1 cellular context compared by ENCODE assay signal in the genomic region with DNA sequence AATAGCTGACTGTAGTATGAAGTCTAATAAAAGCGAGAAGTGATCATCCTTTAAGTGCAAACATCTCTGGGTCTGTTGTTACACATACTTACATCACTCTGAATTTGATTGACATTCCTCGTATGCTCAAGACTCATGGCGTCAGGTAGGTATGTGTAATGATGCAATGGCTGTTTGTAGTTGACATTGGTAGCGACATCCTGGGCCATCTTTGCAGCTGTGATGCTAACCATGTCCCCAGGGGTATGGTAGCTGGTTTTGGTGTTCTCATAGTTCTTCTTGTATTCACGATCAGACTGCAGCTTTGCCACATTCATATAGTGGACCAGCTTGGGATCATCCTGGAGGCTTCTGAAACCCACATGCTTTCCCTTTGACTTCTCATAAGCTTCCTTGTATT.
TF ChIP-seq lines count a peak whose summit lies in the region.

No MANE protein-coding gene starts in this region.

TF ChIP-seq in K562, 482 proteins besides CTCF, POLR2A, EP300 and RAD21 (continued from another document and continues in another):
- TF ChIP-seq SAFB2 (IDR thresholded peaks at IDR 0.05; ENCODE audit: borderline replicate concordance, low read depth, low read length, severe bottlenecking) (no peak), ZNF436 (CRISPR knock-in tag; IDR thresholded peaks at IDR 0.05) (no peak), GTF2A2 (tag; IDR thresholded peaks at IDR 0.05) (peak; percentile 57; the same call in 1 of the 2 replicates), TBP (optimal IDR thresholded peaks at IDR 0.05; ENCODE audit: low read depth, low read length) (no peak), DPF2 (IDR thresholded peaks at IDR 0.05) (no peak), ZNF583 (CRISPR knock-in tag; IDR thresholded peaks at IDR 0.05) (peak; percentile 59; the same call in 1 of the 2 replicates), ZNF24 (IDR thresholded peaks at IDR 0.05) (no peak), RBFOX2 (IDR thresholded peaks at IDR 0.05; ENCODE audit: low read depth, low read length) (peak; percentile 31; the same call in 1 of the 2 replicates), ZNF431 (CRISPR knock-in tag; IDR thresholded peaks at IDR 0.05) (no peak), NFRKB (IDR thresholded peaks at IDR 0.05; ENCODE audit: low read depth) (no peak), ZSCAN32 (CRISPR knock-in tag; IDR thresholded peaks at IDR 0.05) (no peak), CTBP1 (IDR thresholded peaks at IDR 0.05; ENCODE audit: borderline replicate concordance) (peak; percentile 85), BRF1 (IDR thresholded peaks at IDR 0.05; ENCODE audit: borderline replicate concordance, extremely low read depth, insufficient read length) (no peak), MEIS2 (IDR thresholded peaks at IDR 0.05; ENCODE audit: partially characterized antibody) (peak; percentile 76), ELF4 (CRISPR knock-in tag; IDR thresholded peaks at IDR 0.05) (no peak), C11orf30 (IDR thresholded peaks at IDR 0.05; ENCODE audit: low read depth) (no peak), JUND (IDR thresholded peaks at IDR 0.05; ENCODE audit: borderline replicate concordance, low read depth, low read length) (peak; percentile 65), JUND (tag; IDR thresholded peaks at IDR 0.05; ENCODE audit: borderline replicate concordance, low read depth, low read length) (no peak), TSC22D4 (tag; IDR thresholded peaks at IDR 0.05) (no peak), ZC3H11A (IDR thresholded peaks at IDR 0.05; ENCODE audit: low read depth, low read length) (no peak), KLF6 (CRISPR knock-in tag; IDR thresholded peaks at IDR 0.05; ENCODE audit: borderline replicate concordance) (peak; percentile 90; the same call in 1 of the 2 replicates), DMBX1 (CRISPR knock-in tag; IDR thresholded peaks at IDR 0.05; ENCODE audit: borderline replicate concordance) (peak; percentile 95; the same call in 1 of the 2 replicates), EWSR1 (IDR thresholded peaks at IDR 0.05; ENCODE audit: borderline replicate concordance, low read depth, partially characterized antibody) (no peak), EHMT2 (IDR thresholded peaks at IDR 0.05) (no peak), SNIP1 (IDR thresholded peaks at IDR 0.05; ENCODE audit: low read depth) (no peak), MEF2D (tag; conservative IDR thresholded peaks at IDR 0.05; ENCODE audit: low read depth) (peak; percentile 77), MYNN (IDR thresholded peaks at IDR 0.05) (no peak), MYNN (CRISPR knock-in tag; IDR thresholded peaks at IDR 0.05) (no peak), FOXK2 (conservative IDR thresholded peaks at IDR 0.05 in 1 of 2, IDR thresholded peaks at IDR 0.05 in 1 of 2; ENCODE audit: low read depth in 2 of 2) (no peak), TRIM24 (IDR thresholded peaks at IDR 0.05) (peak; percentile 81 to 87; a peak in 2 of 4 replicates), TCF7L2 (IDR thresholded peaks at IDR 0.05; ENCODE audit: low read depth, low read length) (no peak), KLF16 (IDR thresholded peaks at IDR 0.05) (no peak), SUPT5H (IDR thresholded peaks at IDR 0.05) (no peak), ETV1 (tag; conservative IDR thresholded peaks at IDR 0.05; ENCODE audit: low read depth) (no peak; the same call in 1 of the 2 replicates), E2F3 (CRISPR knock-in tag; IDR thresholded peaks at IDR 0.05) (no peak), ZNF561 (CRISPR knock-in tag; conservative IDR thresholded peaks at IDR 0.05) (no peak), HDGF (IDR thresholded peaks at IDR 0.05) (no peak), ZNF165 (CRISPR knock-in tag; IDR thresholded peaks at IDR 0.05; ENCODE audit: borderline replicate concordance) (no peak), ELF1 (tag; IDR thresholded peaks at IDR 0.05) (no peak), ZNF354B (CRISPR knock-in tag; IDR thresholded peaks at IDR 0.05) (peak; percentile 48; the same call in 1 of the 2 replicates), ZNF12 (CRISPR knock-in tag; IDR thresholded peaks at IDR 0.05) (no peak), CBX2 (IDR thresholded peaks at IDR 0.05; ENCODE audit: insufficient read depth, low read length, poor library complexity, severe bottlenecking) (no peak)
- TF ChIP-seq, protein P1, sequence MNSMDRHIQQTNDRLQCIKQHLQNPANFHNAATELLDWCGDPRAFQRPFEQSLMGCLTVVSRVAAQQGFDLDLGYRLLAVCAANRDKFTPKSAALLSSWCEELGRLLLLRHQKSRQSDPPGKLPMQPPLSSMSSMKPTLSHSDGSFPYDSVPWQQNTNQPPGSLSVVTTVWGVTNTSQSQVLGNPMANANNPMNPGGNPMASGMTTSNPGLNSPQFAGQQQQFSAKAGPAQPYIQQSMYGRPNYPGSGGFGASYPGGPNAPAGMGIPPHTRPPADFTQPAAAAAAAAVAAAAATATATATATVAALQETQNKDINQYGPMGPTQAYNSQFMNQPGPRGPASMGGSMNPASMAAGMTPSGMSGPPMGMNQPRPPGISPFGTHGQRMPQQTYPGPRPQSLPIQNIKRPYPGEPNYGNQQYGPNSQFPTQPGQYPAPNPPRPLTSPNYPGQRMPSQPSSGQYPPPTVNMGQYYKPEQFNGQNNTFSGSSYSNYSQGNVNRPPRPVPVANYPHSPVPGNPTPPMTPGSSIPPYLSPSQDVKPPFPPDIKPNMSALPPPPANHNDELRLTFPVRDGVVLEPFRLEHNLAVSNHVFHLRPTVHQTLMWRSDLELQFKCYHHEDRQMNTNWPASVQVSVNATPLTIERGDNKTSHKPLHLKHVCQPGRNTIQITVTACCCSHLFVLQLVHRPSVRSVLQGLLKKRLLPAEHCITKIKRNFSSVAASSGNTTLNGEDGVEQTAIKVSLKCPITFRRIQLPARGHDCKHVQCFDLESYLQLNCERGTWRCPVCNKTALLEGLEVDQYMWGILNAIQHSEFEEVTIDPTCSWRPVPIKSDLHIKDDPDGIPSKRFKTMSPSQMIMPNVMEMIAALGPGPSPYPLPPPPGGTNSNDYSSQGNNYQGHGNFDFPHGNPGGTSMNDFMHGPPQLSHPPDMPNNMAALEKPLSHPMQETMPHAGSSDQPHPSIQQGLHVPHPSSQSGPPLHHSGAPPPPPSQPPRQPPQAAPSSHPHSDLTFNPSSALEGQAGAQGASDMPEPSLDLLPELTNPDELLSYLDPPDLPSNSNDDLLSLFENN (IDR thresholded peaks at IDR 0.05; ENCODE audit: low read depth in 2 of 2, low read length in 2 of 2) = no peak
- TF ChIP-seq, protein P2, sequence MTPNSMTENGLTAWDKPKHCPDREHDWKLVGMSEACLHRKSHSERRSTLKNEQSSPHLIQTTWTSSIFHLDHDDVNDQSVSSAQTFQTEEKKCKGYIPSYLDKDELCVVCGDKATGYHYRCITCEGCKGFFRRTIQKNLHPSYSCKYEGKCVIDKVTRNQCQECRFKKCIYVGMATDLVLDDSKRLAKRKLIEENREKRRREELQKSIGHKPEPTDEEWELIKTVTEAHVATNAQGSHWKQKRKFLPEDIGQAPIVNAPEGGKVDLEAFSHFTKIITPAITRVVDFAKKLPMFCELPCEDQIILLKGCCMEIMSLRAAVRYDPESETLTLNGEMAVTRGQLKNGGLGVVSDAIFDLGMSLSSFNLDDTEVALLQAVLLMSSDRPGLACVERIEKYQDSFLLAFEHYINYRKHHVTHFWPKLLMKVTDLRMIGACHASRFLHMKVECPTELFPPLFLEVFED (CRISPR knock-in tag; conservative IDR thresholded peaks at IDR 0.05) = no peak
- TF ChIP-seq, protein P3, sequence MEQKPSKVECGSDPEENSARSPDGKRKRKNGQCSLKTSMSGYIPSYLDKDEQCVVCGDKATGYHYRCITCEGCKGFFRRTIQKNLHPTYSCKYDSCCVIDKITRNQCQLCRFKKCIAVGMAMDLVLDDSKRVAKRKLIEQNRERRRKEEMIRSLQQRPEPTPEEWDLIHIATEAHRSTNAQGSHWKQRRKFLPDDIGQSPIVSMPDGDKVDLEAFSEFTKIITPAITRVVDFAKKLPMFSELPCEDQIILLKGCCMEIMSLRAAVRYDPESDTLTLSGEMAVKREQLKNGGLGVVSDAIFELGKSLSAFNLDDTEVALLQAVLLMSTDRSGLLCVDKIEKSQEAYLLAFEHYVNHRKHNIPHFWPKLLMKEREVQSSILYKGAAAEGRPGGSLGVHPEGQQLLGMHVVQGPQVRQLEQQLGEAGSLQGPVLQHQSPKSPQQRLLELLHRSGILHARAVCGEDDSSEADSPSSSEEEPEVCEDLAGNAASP (IDR thresholded peaks at IDR 0.05) = no peak
- TF ChIP-seq, protein P4, sequence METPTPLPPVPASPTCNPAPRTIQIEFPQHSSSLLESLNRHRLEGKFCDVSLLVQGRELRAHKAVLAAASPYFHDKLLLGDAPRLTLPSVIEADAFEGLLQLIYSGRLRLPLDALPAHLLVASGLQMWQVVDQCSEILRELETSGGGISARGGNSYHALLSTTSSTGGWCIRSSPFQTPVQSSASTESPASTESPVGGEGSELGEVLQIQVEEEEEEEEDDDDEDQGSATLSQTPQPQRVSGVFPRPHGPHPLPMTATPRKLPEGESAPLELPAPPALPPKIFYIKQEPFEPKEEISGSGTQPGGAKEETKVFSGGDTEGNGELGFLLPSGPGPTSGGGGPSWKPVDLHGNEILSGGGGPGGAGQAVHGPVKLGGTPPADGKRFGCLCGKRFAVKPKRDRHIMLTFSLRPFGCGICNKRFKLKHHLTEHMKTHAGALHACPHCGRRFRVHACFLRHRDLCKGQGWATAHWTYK (CRISPR knock-in tag; IDR thresholded peaks at IDR 0.05) = no peak
- TF ChIP-seq, protein P5, sequence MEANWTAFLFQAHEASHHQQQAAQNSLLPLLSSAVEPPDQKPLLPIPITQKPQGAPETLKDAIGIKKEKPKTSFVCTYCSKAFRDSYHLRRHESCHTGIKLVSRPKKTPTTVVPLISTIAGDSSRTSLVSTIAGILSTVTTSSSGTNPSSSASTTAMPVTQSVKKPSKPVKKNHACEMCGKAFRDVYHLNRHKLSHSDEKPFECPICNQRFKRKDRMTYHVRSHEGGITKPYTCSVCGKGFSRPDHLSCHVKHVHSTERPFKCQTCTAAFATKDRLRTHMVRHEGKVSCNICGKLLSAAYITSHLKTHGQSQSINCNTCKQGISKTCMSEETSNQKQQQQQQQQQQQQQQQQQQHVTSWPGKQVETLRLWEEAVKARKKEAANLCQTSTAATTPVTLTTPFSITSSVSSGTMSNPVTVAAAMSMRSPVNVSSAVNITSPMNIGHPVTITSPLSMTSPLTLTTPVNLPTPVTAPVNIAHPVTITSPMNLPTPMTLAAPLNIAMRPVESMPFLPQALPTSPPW (CRISPR knock-in tag; IDR thresholded peaks at IDR 0.05) = no peak
- TF ChIP-seq, protein P6, sequence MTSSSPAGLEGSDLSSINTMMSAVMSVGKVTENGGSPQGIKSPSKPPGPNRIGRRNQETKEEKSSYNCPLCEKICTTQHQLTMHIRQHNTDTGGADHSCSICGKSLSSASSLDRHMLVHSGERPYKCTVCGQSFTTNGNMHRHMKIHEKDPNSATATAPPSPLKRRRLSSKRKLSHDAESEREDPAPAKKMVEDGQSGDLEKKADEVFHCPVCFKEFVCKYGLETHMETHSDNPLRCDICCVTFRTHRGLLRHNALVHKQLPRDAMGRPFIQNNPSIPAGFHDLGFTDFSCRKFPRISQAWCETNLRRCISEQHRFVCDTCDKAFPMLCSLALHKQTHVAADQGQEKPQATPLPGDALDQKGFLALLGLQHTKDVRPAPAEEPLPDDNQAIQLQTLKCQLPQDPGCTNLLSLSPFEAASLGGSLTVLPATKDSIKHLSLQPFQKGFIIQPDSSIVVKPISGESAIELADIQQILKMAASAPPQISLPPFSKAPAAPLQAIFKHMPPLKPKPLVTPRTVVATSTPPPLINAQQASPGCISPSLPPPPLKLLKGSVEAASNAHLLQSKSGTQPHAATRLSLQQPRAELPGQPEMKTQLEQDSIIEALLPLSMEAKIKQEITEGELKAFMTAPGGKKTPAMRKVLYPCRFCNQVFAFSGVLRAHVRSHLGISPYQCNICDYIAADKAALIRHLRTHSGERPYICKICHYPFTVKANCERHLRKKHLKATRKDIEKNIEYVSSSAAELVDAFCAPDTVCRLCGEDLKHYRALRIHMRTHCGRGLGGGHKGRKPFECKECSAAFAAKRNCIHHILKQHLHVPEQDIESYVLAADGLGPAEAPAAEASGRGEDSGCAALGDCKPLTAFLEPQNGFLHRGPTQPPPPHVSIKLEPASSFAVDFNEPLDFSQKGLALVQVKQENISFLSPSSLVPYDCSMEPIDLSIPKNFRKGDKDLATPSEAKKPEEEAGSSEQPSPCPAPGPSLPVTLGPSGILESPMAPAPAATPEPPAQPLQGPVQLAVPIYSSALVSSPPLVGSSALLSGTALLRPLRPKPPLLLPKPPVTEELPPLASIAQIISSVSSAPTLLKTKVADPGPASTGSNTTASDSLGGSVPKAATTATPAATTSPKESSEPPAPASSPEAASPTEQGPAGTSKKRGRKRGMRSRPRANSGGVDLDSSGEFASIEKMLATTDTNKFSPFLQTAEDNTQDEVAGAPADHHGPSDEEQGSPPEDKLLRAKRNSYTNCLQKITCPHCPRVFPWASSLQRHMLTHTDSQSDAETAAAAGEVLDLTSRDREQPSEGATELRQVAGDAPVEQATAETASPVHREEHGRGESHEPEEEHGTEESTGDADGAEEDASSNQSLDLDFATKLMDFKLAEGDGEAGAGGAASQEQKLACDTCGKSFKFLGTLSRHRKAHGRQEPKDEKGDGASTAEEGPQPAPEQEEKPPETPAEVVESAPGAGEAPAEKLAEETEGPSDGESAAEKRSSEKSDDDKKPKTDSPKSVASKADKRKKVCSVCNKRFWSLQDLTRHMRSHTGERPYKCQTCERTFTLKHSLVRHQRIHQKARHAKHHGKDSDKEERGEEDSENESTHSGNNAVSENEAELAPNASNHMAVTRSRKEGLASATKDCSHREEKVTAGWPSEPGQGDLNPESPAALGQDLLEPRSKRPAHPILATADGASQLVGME (CRISPR knock-in tag; IDR thresholded peaks at IDR 0.05) = no peak
- TF ChIP-seq, protein P7, sequence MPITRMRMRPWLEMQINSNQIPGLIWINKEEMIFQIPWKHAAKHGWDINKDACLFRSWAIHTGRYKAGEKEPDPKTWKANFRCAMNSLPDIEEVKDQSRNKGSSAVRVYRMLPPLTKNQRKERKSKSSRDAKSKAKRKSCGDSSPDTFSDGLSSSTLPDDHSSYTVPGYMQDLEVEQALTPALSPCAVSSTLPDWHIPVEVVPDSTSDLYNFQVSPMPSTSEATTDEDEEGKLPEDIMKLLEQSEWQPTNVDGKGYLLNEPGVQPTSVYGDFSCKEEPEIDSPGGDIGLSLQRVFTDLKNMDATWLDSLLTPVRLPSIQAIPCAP (CRISPR knock-in tag; IDR thresholded peaks at IDR 0.05; ENCODE audit: borderline replicate concordance) = no peak
- TF ChIP-seq, protein P8, sequence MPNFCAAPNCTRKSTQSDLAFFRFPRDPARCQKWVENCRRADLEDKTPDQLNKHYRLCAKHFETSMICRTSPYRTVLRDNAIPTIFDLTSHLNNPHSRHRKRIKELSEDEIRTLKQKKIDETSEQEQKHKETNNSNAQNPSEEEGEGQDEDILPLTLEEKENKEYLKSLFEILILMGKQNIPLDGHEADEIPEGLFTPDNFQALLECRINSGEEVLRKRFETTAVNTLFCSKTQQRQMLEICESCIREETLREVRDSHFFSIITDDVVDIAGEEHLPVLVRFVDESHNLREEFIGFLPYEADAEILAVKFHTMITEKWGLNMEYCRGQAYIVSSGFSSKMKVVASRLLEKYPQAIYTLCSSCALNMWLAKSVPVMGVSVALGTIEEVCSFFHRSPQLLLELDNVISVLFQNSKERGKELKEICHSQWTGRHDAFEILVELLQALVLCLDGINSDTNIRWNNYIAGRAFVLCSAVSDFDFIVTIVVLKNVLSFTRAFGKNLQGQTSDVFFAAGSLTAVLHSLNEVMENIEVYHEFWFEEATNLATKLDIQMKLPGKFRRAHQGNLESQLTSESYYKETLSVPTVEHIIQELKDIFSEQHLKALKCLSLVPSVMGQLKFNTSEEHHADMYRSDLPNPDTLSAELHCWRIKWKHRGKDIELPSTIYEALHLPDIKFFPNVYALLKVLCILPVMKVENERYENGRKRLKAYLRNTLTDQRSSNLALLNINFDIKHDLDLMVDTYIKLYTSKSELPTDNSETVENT (CRISPR knock-in tag; IDR thresholded peaks at IDR 0.05) = no peak
